Comparison of ENCODE assay signal across 8 cellular contexts in the genomic region with DNA sequence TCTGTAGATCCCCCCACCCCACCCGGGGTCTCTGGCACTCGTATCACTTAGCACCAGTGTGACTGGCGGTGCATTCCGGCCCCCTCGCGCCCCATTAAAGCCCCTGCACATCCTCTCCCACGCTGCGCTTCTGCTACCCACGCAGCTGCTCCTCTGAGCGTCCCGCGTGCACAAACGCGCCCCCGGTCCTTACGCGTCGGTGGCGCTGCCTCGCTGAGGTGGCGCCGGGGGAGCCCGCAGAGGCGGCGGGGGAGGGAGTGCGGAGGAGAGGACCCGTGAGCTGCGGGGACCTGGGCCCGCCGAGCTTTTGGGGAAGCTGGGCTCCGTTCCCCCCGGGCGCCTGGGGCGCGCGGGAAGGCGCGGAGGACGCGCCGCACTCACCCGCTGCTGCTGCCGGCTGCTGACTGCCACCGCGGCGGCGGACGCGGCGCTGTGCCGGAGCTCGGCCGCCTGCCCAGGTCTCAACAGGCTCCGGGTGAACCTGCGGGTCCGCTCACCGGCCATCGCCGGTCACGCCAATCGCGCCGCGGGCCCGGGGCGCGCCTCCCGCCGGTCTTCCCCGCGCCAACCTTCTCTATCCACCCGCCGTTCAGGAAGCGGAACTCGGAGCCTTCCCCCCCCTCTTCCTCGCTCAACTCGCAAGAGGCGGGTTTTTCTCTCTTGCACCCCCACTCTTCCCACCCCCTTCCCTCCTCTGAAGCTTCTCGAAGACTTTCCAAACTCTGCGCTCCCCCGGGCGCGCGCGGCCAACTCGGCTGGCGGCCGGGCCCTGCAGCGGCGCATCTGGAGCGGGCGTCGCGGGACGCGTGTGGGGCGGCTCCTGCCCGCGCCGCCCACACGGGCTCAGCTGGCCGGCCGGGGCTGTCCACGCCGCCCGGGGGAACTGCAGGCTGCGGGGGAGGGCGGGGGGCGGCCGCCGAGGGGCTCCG. TPM values are rescaled to one million over a fixed set of nuclear protein-coding genes. Genes with fewer than 3 reads are reported as not detected.
DNase-seq lines count a peak whose midpoint lies in the region; ATAC-seq and TF ChIP-seq lines count a peak whose summit lies in the region.

DOCK10 (minus strand) TSS at position 598 of the 929 bp plus-strand sequence; CDS start at position 504, 94 bp downstream.

- H3K4me1 Mint-ChIP-seq in activated naive CD4-positive, alpha-beta T cell treated with anti-CD3 and anti-CD28 coated beads, Interleukin-2, amount 50 U/mL, for 24 hours, result peaks cover 59% of the 10 kb centered on the region

- DNase-seq in 8988T (peak; percentile 29), SJCRH30 (peak; percentile 52 to 55), heart left ventricle (peak in 3 of 5 donors; percentile 30 to 64 (median 38)), posterior cingulate gyrus (peak; percentile 27 to 93 (median 52)), aorta (peak; percentile 66 to 78)

- peak within 1 kb of the TSS; percentile 99 for H3K27ac Mint-ChIP-seq in activated naive CD4-positive, alpha-beta T cell treated with anti-CD3 and anti-CD28 coated beads, Interleukin-2, amount 50 U/mL, for 24 hours

- peak within 1 kb of the TSS; percentile 95 for H3K4me3 Mint-ChIP-seq in activated naive CD4-positive, alpha-beta T cell treated with anti-CD3 and anti-CD28 coated beads, Interleukin-2, amount 50 U/mL, for 24 hours

- no peaks in the 10 kb centered on the region for H3K9me3 Mint-ChIP-seq in activated naive CD4-positive, alpha-beta T cell treated with anti-CD3 and anti-CD28 coated beads, Interleukin-2, amount 50 U/mL, for 24 hours

- H3K4me3 ChIP-seq in SJCRH30 (peak within 1 kb of the TSS; percentile 72), heart left ventricle (peak within 1 kb of the TSS; percentile 22 to 81 (median 52)), aorta (ENCODE audit: low read length in 2 of 2) (peak within 1 kb of the TSS; percentile 39 to 73)

- H3K9me3 ChIP-seq in SJCRH30 (replicated peaks) (no peaks in the 10 kb centered on the region), heart left ventricle (no peaks in the 10 kb centered on the region), aorta (ENCODE audit: control insufficient read depth, low read length) (no peaks in the 10 kb centered on the region)

- no peaks in the 10 kb centered on the region for H3K27me3 Mint-ChIP-seq in activated naive CD4-positive, alpha-beta T cell treated with anti-CD3 and anti-CD28 coated beads, Interleukin-2, amount 50 U/mL, for 24 hours

- H3K4me1 ChIP-seq in SJCRH30 (no peaks in the 10 kb centered on the region; the same call in 1 of the 2 replicates), heart left ventricle (peaks cover 0 to 39% (median 0%) of the 10 kb centered on the region in 12 donors), aorta (ENCODE audit: control insufficient read depth in 1 of 2, insufficient read depth in 2 of 2, low read length in 2 of 2) (no peaks in the 10 kb centered on the region)

- WGBS in heart left ventricle, 4 donors, result 1% methylated on average over 39 to 112 of the region's 112 CpGs
- 0 to 1% methylated on average over 99 to 112 of the region's 112 CpGs for WGBS in aorta, 2 donors

- H3K27ac ChIP-seq in SJCRH30 (peak within 1 kb of the TSS; percentile 42; the same call in 1 of the 2 replicates), heart left ventricle (peak within 1 kb of the TSS in 3 of 12 donors; percentile 26 to 87 (median 34)), aorta (ENCODE audit: low read depth in 1 of 2, low read length in 2 of 2) (no peak within 1 kb of the TSS)

- intact Hi-C loops in heart left ventricle (cut with DNase I) (no loop called here), posterior cingulate gyrus (cut with DNase I) (loop anchor here (1.0 kb wide), 1 partner anchor 72 kb away; no protein-coding TSS in a partner anchor), aorta (cut with DNase I) (no loop called here)

- no peaks in the 10 kb centered on the region for H3K27me3 ChIP-seq in SJCRH30
- peaks cover 0 to 43% (median 24%) of the 10 kb centered on the region in 9 donors for H3K27me3 ChIP-seq in heart left ventricle
- no peaks in the 10 kb centered on the region for H3K27me3 ChIP-seq in aorta (ENCODE audit: control insufficient read depth in 1 of 2, insufficient read depth in 2 of 2, low read length in 1 of 2)

- H3K36me3 ChIP-seq in SJCRH30, result no peaks in the 10 kb centered on the region
- H3K36me3 ChIP-seq in heart left ventricle, result no peaks in the 10 kb centered on the region
- no peaks in the 10 kb centered on the region for H3K36me3 ChIP-seq in aorta (ENCODE audit: control insufficient read depth in 1 of 2, insufficient read depth in 2 of 2, low read length in 1 of 2)

- TF ChIP-seq POLR2A in heart left ventricle (IDR thresholded peaks at IDR 0.05), result no peak

- no peak for TF ChIP-seq CTCF in heart left ventricle (IDR thresholded peaks at IDR 0.05)

- ATAC-seq in GM18517 (IDR thresholded peaks at IDR 0.05; ENCODE audit: unreplicated experiment) (peak; percentile 28), HG03045 (IDR thresholded peaks at IDR 0.05; ENCODE audit: unreplicated experiment) (peak; percentile 34), heart left ventricle (peak in 2 of 4 donors; percentile 50 to 62), aorta (ENCODE audit: low FRiP score) (peak; percentile 60)

- peaks cover 8% of the 10 kb centered on the region for H3K36me3 Mint-ChIP-seq in activated naive CD4-positive, alpha-beta T cell treated with anti-CD3 and anti-CD28 coated beads, Interleukin-2, amount 50 U/mL, for 24 hours

RNA-seq across cellular contexts. Expression of gene DOCK10, which starts in this region (rescaled TPM):
- 12.3 and 15.3 TPM in 2 replicates for total RNA-seq in SJCRH30 (2014; rRNA removed; shearing (Covaris generic))
- total RNA-seq in heart left ventricle (10 to 100 TPM in 1 of 9 donors, 1 to 10 TPM in 7, under 1 TPM in 1; 0.31 to 28.6 (median 2.1) TPM), aorta (10 to 100 TPM; 53.2 to 81.8 TPM)
- polyA plus RNA-seq in heart left ventricle (1 to 10 TPM; 1.0 to 2.0 TPM), aorta (10 to 100 TPM in 1 of 2 donors, 1 to 10 TPM in 1; 7.6 to 32.1 TPM)
